ENCODE assay signal across 7 cellular contexts in genomic region chr6:123802351-123802696, GRCh38. TPM values are rescaled to one million over a fixed set of nuclear protein-coding genes. Genes with fewer than 3 reads are reported as not detected.
DNase-seq lines count a peak whose midpoint lies in the region; ATAC-seq and TF ChIP-seq lines count a peak whose summit lies in the region.

No MANE protein-coding gene starts in this region.

- intact Hi-C loops in MCF 10A (cut with micrococcal nuclease): loop anchor here (1.0 to 10.0 kb wide), 12 partner anchors 25 to 1052 kb away; no protein-coding TSS in a partner anchor
- intact Hi-C loops in spleen (cut with DNase I; ENCODE audit: low total_unique reads): no loop called here

- CTCF ChIA-PET in MCF 10A (lab: Yijun Ruan, JAX): interaction anchor here (0.6 to 2.8 kb wide), 57 partner anchors 10 to 1052 kb away, joined by 3 to 54 read pairs (median 4); no protein-coding TSS in a partner anchor

- no peaks in the 10 kb centered on the region for H3K36me3 ChIP-seq in spleen

- no TSS peak for BruUV-seq in MCF 10A (replicated peaks; lab: Mats Ljungman, UMichigan)

- no peak for TF ChIP-seq CTCF in MCF 10A (IDR thresholded peaks at IDR 0.05; ENCODE audit: unreplicated experiment)
- TF ChIP-seq CTCF in spleen (IDR thresholded peaks at IDR 0.05 in 8 of 11, conservative IDR thresholded peaks at IDR 0.05 in 3 of 11): no peak

- POLR2A ChIA-PET in MCF 10A (lab: Yijun Ruan, JAX): interaction anchor here (0.6 to 2.3 kb wide), 7 partner anchors 21 to 993 kb away, joined by 3 to 11 read pairs (median 3); no protein-coding TSS in a partner anchor

- H3K27ac ChIP-seq in spleen: no peak overlapping the region

- no peaks in the 10 kb centered on the region for H3K36me3 Mint-ChIP-seq in MCF 10A (ENCODE audit: insufficient read depth, unreplicated experiment)

- TF ChIP-seq POLR2A in spleen (IDR thresholded peaks at IDR 0.05): no peak

- ATAC-seq in GM19397 (IDR thresholded peaks at IDR 0.05; ENCODE audit: unreplicated experiment) (peak; percentile 14), HG03045 (IDR thresholded peaks at IDR 0.05; ENCODE audit: unreplicated experiment) (peak; percentile 19)

- peak overlapping the region in 7 of 8 donors; percentile 36 to 72 (median 53) for H3K4me3 ChIP-seq in spleen

- peaks cover 7 to 21% (median 16%) of the 10 kb centered on the region in 6 donors for H3K4me1 ChIP-seq in spleen

- no peak for DNase-seq in MCF 10A (ENCODE audit: unreplicated experiment)
- no peak for DNase-seq in spleen
- DNase-seq in AG08395 (ENCODE audit: low spot score): no peak
- DNase-seq in NCI-H2107 (lab: John Stamatoyannopoulos, UW): no peak
- DNase-seq in DMS114 treated with DMSO at 0.1 percent for 48 hours (lab: John Stamatoyannopoulos, UW; ENCODE audit: unreplicated experiment): no peak

- H3K9me3 ChIP-seq in spleen: no peaks in the 10 kb centered on the region

- 22 to 29% (median 26%) methylated on average over 6 of the region's 6 CpGs for WGBS in spleen, 5 donors

- peak overlapping the region; percentile 83 for H3K4me3 Mint-ChIP-seq in MCF 10A (ENCODE audit: unreplicated experiment)

- peaks cover 0 to 63% (median 23%) of the 10 kb centered on the region in 7 donors for H3K27me3 ChIP-seq in spleen (replicated peaks in 1 of 7)

- no peak overlapping the region for H3K27ac Mint-ChIP-seq in MCF 10A (ENCODE audit: low read depth, unreplicated experiment)

- H3K27me3 Mint-ChIP-seq in MCF 10A (ENCODE audit: insufficient read depth, unreplicated experiment): no peaks in the 10 kb centered on the region

- H3K9me3 Mint-ChIP-seq in MCF 10A (ENCODE audit: unreplicated experiment): no peaks in the 10 kb centered on the region

- H3K4me1 Mint-ChIP-seq in MCF 10A (ENCODE audit: insufficient read depth, unreplicated experiment): peaks cover 21% of the 10 kb centered on the region

RNA-seq across cellular contexts. Expression of gene NKAIN2, which starts 1.3 kb away (rescaled TPM):
- total RNA-seq in MCF 10A (2022) (2.7 and 4.9 TPM in 2 replicates), spleen (under 1 TPM in 3 of 7 donors, not detected in 4; 0.19 to 0.51 (median 0.23) TPM)
- under 1 TPM; 0.13 to 0.17 (median 0.14) TPM for polyA plus RNA-seq in spleen
